ENCODE assay signal across 24 cellular contexts in genomic region chr17:36066365-36066945, GRCh38. TPM values are rescaled to one million over a fixed set of nuclear protein-coding genes. Genes with fewer than 3 reads are reported as not detected.
DNase-seq lines count a peak whose midpoint lies in the region; ATAC-seq lines count a peak whose summit lies in the region.
"Had no signal": no experiment of that assay in that cellular context is flagged by ENCODE, and none has a peak within 500 bp of the region (broad histone marks: within the 10 kb centered on the region; RNA-seq: fewer than 3 reads in every experiment).

No MANE protein-coding gene starts in this region.

- intact Hi-C loops in sciatic nerve (cut with DNase I): loop anchor here (5.0 kb wide), 1 partner anchor 51 kb away; no protein-coding TSS in a partner anchor

- CTCF ChIA-PET in activated CD8-positive, alpha-beta memory T cell treated with anti-CD3 and anti-CD28 coated beads, Interleukin-2, amount 10 ng/mL, durations not matched to agents 7 days and 5 days (lab: Charles Lee): interaction anchor here (0.8 to 3.4 kb wide), 9 partner anchors 11 to 134 kb away, joined by 3 to 17 read pairs (median 4); partner anchors contain the start of gene CCL3

- H3K4me3 Mint-ChIP-seq in activated CD8-positive, alpha-beta memory T cell treated with anti-CD3 and anti-CD28 coated beads, Interleukin-2, amount 10 ng/mL, durations not matched to agents 7 days and 5 days: peak overlapping the region; percentile 3
- H3K4me3 Mint-ChIP-seq in central memory CD8-positive, alpha-beta T cell: peak overlapping the region; percentile 46
- H3K4me3 Mint-ChIP-seq: activated naive CD4-positive, alpha-beta T cell treated with anti-CD3 and anti-CD28 coated beads for 36 hours had no signal

- peaks cover 19% of the 10 kb centered on the region for H3K36me3 Mint-ChIP-seq in activated CD8-positive, alpha-beta memory T cell treated with anti-CD3 and anti-CD28 coated beads, Interleukin-2, amount 10 ng/mL, durations not matched to agents 7 days and 5 days
- H3K36me3 Mint-ChIP-seq in central memory CD8-positive, alpha-beta T cell (ENCODE audit: insufficient read depth): peaks cover 4% of the 10 kb centered on the region

- H3K4me1 Mint-ChIP-seq in activated CD8-positive, alpha-beta memory T cell treated with anti-CD3 and anti-CD28 coated beads, Interleukin-2, amount 10 ng/mL, durations not matched to agents 7 days and 5 days: peaks cover 54% of the 10 kb centered on the region
- peaks cover 56% of the 10 kb centered on the region for H3K4me1 Mint-ChIP-seq in central memory CD8-positive, alpha-beta T cell

- peak; percentile 87 for ATAC-seq in activated CD8-positive, alpha-beta memory T cell treated with anti-CD3 and anti-CD28 coated beads, Interleukin-2, amount 10 ng/mL, durations not matched to agents 7 days and 5 days
- ATAC-seq in central memory CD8-positive, alpha-beta T cell (replicated peaks; ENCODE audit: extremely low read depth, poor library complexity, severe bottlenecking): peak; percentile 96
- peak; percentile 39 for ATAC-seq in sciatic nerve
- ATAC-seq: A549, esophagus mucosa had no signal

- DNase-seq in activated CD8-positive, alpha-beta memory T cell treated with anti-CD3 and anti-CD28 coated beads, Interleukin-2, amount 10 ng/mL, durations not matched to agents 7 days and 5 days: peak; percentile 88
- DNase-seq in activated CD8-positive, alpha-beta memory T cell treated with anti-CD3 and anti-CD28 coated beads, Interleukin-2, amount 50 U/mL, for 4 hours: no peak
- DNase-seq in MV-4-11 (lab: John Stamatoyannopoulos, UW) (peak; percentile 30), sciatic nerve (ENCODE audit: low spot score) (no peak), NOMO-1 treated with dmso at 0.1 percent for 144 hours (lab: John Stamatoyannopoulos, UW; ENCODE audit: unreplicated experiment) (no peak), Ammon's horn (ENCODE audit: low spot score) (no peak)
- DNase-seq in central memory CD8-positive, alpha-beta T cell (ENCODE audit: low spot score in 2 of 2): peak in 1 of 2 donors; percentile 71
- no peak for DNase-seq in activated CD4-positive, CD25-positive, alpha-beta regulatory T cell (lab: John Stamatoyannopoulos, UW)
- DNase-seq: activated naive CD4-positive, alpha-beta T cell treated with anti-CD3 and anti-CD28 coated beads for 36 hours; cerebellar nuclear complex; DND-41; effector CD4-positive, alpha-beta T cell; hippocampal formation; Kasumi-1; NCI-H187; NCI-H526 treated with DMSO at 0.1 percent for 48 hours; occipital lobe had no signal

- H3K27ac Mint-ChIP-seq in activated CD8-positive, alpha-beta memory T cell treated with anti-CD3 and anti-CD28 coated beads, Interleukin-2, amount 10 ng/mL, durations not matched to agents 7 days and 5 days: peak overlapping the region; percentile 89
- peak overlapping the region; percentile 89 for H3K27ac Mint-ChIP-seq in central memory CD8-positive, alpha-beta T cell (ENCODE audit: low read depth)
- H3K27ac Mint-ChIP-seq: activated naive CD4-positive, alpha-beta T cell treated with anti-CD3 and anti-CD28 coated beads for 36 hours had no signal

- H3K27me3 Mint-ChIP-seq in activated CD8-positive, alpha-beta memory T cell treated with anti-CD3 and anti-CD28 coated beads, Interleukin-2, amount 10 ng/mL, durations not matched to agents 7 days and 5 days: peaks cover 3% of the 10 kb centered on the region
- H3K27me3 Mint-ChIP-seq in central memory CD8-positive, alpha-beta T cell: no peaks in the 10 kb centered on the region

- peaks cover 4% of the 10 kb centered on the region for H3K9me3 Mint-ChIP-seq in activated CD8-positive, alpha-beta memory T cell treated with anti-CD3 and anti-CD28 coated beads, Interleukin-2, amount 10 ng/mL, durations not matched to agents 7 days and 5 days (ENCODE audit: low read depth)
- no peaks in the 10 kb centered on the region for H3K9me3 Mint-ChIP-seq in central memory CD8-positive, alpha-beta T cell
- H3K9me3 Mint-ChIP-seq: activated naive CD4-positive, alpha-beta T cell treated with anti-CD3 and anti-CD28 coated beads for 36 hours had no signal

RNA-seq across cellular contexts. Expression of gene CCL18, which starts 2.4 kb away (rescaled TPM):
- total RNA-seq in activated CD8-positive, alpha-beta memory T cell treated with anti-CD3 and anti-CD28 coated beads, Interleukin-2, amount 10 ng/mL, durations not matched to agents 7 days and 5 days: not detected
- total RNA-seq in sciatic nerve: 58.8 TPM
- total RNA-seq: activated naive CD4-positive, alpha-beta T cell treated with anti-CD3 and anti-CD28 coated beads for 36 hours; ascending aorta; frontal cortex; lung microvascular endothelial cell; myocyte; occipital lobe; renal cortical epithelial cell had no signal

RNA-seq across cellular contexts. Expression of gene CCL3, which starts 23.5 kb away (rescaled TPM):
- 100 to 1,000 TPM in 1 of 2 experiments, 10 to 100 TPM in 1; 77.2 to 634 TPM for total RNA-seq in activated CD8-positive, alpha-beta memory T cell treated with anti-CD3 and anti-CD28 coated beads, Interleukin-2, amount 10 ng/mL, durations not matched to agents 7 days and 5 days
- 39.9 TPM for total RNA-seq in sciatic nerve
- total RNA-seq: ascending aorta, esophagus mucosa, lung microvascular endothelial cell, myocyte, renal cortical epithelial cell had no signal

RNA-seq across cellular contexts. Expression of gene CCL4, which starts 37.2 kb away (rescaled TPM):
- 100 to 1,000 TPM in 1 of 2 experiments, 10 to 100 TPM in 1; 66.7 to 367 TPM for total RNA-seq in activated CD8-positive, alpha-beta memory T cell treated with anti-CD3 and anti-CD28 coated beads, Interleukin-2, amount 10 ng/mL, durations not matched to agents 7 days and 5 days
- total RNA-seq in sciatic nerve: 39.5 TPM
- total RNA-seq: ascending aorta, esophagus mucosa, lung microvascular endothelial cell, myocyte, renal cortical epithelial cell had no signal

RNA-seq across cellular contexts. Expression of gene CCL23, which starts 48.7 kb away (rescaled TPM):
- under 1 TPM in 1 of 2 experiments, not detected in 1; 0.82 TPM for total RNA-seq in activated CD8-positive, alpha-beta memory T cell treated with anti-CD3 and anti-CD28 coated beads, Interleukin-2, amount 10 ng/mL, durations not matched to agents 7 days and 5 days
- 1.0 TPM for total RNA-seq in sciatic nerve
- total RNA-seq: activated naive CD4-positive, alpha-beta T cell treated with anti-CD3 and anti-CD28 coated beads for 36 hours; frontal cortex; myocyte; occipital lobe; renal cortical epithelial cell had no signal

Comparison
In these comparisons a context has a peak if more than half of its experiments do, and no peak if none do; other contexts are left out.
1. DNase-seq: peak in activated CD8-positive, alpha-beta memory T cell treated with anti-CD3 and anti-CD28 coated beads, Interleukin-2, amount 10 ng/mL, durations not matched to agents 7 days and 5 days (single experiment) and MV-4-11 (single experiment); none in activated CD8-positive, alpha-beta memory T cell treated with anti-CD3 and anti-CD28 coated beads, Interleukin-2, amount 50 U/mL, for 4 hours (single experiment), sciatic nerve (single experiment), NOMO-1 treated with dmso at 0.1 percent for 144 hours (single experiment), activated CD4-positive, CD25-positive, alpha-beta regulatory T cell (0 of 4) and Ammon's horn (single experiment).
2. ATAC-seq: peak in every context shown above with its lines; median percentile 96 in central memory CD8-positive, alpha-beta T cell; 87 in activated CD8-positive, alpha-beta memory T cell treated with anti-CD3 and anti-CD28 coated beads, Interleukin-2, amount 10 ng/mL, durations not matched to agents 7 days and 5 days; 39 in sciatic nerve.
3. RNA of gene CCL18, which starts 2.4 kb away (total RNA-seq): 58.8 TPM in sciatic nerve (single experiment); not detected in activated CD8-positive, alpha-beta memory T cell treated with anti-CD3 and anti-CD28 coated beads, Interleukin-2, amount 10 ng/mL, durations not matched to agents 7 days and 5 days; every median in the first group is over 10 times any median in the second.